ENCODE assay signal across 8 cellular contexts in the genomic region with DNA sequence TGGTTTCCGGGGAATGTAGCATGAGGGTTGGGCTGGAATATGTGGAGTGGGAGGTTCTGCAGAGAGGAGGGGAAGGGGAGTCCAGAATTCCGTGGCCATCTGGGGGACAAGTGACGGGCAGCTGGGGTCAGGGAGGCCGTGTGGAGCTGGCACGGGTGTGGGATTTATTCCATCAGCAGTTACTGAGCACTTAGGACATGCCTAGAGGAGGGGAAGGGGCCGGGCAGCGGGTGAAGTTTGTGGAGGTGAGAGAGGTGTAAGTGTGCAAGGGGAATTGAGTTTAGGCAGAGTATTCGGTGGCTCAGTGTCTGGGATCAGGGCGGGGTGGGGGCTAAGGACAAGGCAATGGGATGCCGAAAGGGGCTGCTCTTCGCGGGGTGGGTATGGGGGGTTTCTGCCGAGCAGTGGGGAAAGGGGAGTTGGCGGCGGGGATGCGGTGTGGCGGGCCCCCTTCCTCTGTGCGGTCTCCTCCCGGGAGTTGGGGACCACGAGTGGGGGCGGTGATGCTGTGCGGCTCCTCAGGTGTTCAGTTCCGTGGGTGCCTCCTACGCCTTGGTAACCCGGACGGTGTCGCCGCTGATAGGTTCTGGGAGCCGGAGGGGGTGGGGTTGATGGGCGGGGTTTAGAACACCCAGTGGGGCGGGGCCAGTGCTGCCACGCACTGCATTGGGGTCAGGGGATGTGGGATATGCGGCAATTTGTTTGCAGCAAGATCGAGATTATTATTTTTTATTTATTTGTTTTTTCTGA. TPM values are rescaled to one million over a fixed set of nuclear protein-coding genes. Genes with fewer than 3 reads are reported as not detected.
DNase-seq lines count a peak whose midpoint lies in the region; ATAC-seq and TF ChIP-seq lines count a peak whose summit lies in the region.

No MANE protein-coding gene starts in this region.

- RAD21 ChIA-PET in HCT116 (lab: Charles Lee; ENCODE audit: low non-redundant PET in 1 of 2, low total read pairs in 2 of 2, uncharacterized antibody in 2 of 2, unreplicated experiment in 2 of 2), result no interaction called here

- no peak overlapping the region for H3K4me3 ChIP-seq in HCT116 (replicated peaks in 1 of 2; ENCODE audit: low read depth in 1 of 2, low read length in 2 of 2)
- H3K4me3 ChIP-seq in astrocyte of the spinal cord (ENCODE audit: low read depth, low read length), result peak overlapping the region; percentile 29
- no peak overlapping the region for H3K4me3 ChIP-seq in WERI-Rb-1 (ENCODE audit: low read depth, low read length)

- H3K79me2 ChIP-seq in HCT116 (ENCODE audit: insufficient read depth, low read length), result peaks cover 14% of the 10 kb centered on the region; the same call in 1 of the 2 replicates

- POLR2A ChIA-PET in HCT116 (lab: Charles Lee), result no interaction called here

- H3K27ac ChIP-seq in HCT116 (ENCODE audit: low read depth, low read length), result no peak overlapping the region
- H3K27ac ChIP-seq in WERI-Rb-1, result no peak overlapping the region

- no peak overlapping the region for H3K9ac ChIP-seq in HCT116 (ENCODE audit: low read length)

- H2AFZ ChIP-seq in HCT116 (ENCODE audit: low read depth, low read length, poor library complexity, severe bottlenecking), result no peak overlapping the region

- no TSS peak for BruUV-seq in HCT116 (replicated peaks; lab: Mats Ljungman, UMichigan)

- peaks cover 29% of the 10 kb centered on the region for H3K4me1 Mint-ChIP-seq in T-helper 17 cell

- TF ChIP-seq CTCF in HCT116 (IDR thresholded peaks at IDR 0.05 in 2 of 3, conservative IDR thresholded peaks at IDR 0.05 in 1 of 3; ENCODE audit: borderline replicate concordance in 1 of 3, insufficient read depth in 1 of 3, low read depth in 2 of 3, low read length in 2 of 3) (no peak), astrocyte of the spinal cord (IDR thresholded peaks at IDR 0.05; ENCODE audit: low read depth, low read length) (no peak), WERI-Rb-1 (IDR thresholded peaks at IDR 0.05; ENCODE audit: low read depth, low read length) (no peak)

- H3K36me3 Mint-ChIP-seq in T-helper 17 cell (ENCODE audit: low read depth), result peaks cover 3% of the 10 kb centered on the region

- H3K27me3 ChIP-seq in HCT116 (ENCODE audit: insufficient read depth, low read length) (no peaks in the 10 kb centered on the region), WERI-Rb-1 (ENCODE audit: insufficient read depth, low read depth, severe bottlenecking) (no peaks in the 10 kb centered on the region)

- no peak for TF ChIP-seq RAD21 in HCT116 (IDR thresholded peaks at IDR 0.05; ENCODE audit: low read depth)

- peak; percentile 73 for ATAC-seq in HCT116
- ATAC-seq in T-helper 17 cell, result peak; percentile 99
- no peak for ATAC-seq in GM19455 (IDR thresholded peaks at IDR 0.05; ENCODE audit: unreplicated experiment)

- in situ Hi-C loops in astrocyte of the spinal cord (cut with HindIII; ENCODE audit: low sequenced_read_pairs), result no loop called here

- H3K36me3 ChIP-seq in HCT116 (ENCODE audit: control insufficient read depth in 1 of 2, insufficient read depth in 2 of 2, low read length in 2 of 2) (no peaks in the 10 kb centered on the region; a peak in 1 of 4 replicates), WERI-Rb-1 (peaks cover 2% of the 10 kb centered on the region; the same call in 1 of the 2 replicates)

- H3K9me3 ChIP-seq in HCT116 (ENCODE audit: control insufficient read depth in 1 of 2, insufficient read depth in 1 of 2, low read depth in 1 of 2, low read length in 2 of 2) (no peaks in the 10 kb centered on the region), T-helper 17 cell (ENCODE audit: control insufficient read depth, low read length, poor library complexity, severe bottlenecking) (no peaks in the 10 kb centered on the region), WERI-Rb-1 (ENCODE audit: severe bottlenecking) (no peaks in the 10 kb centered on the region)

- H4K20me1 ChIP-seq in HCT116 (ENCODE audit: insufficient read depth), result no peaks in the 10 kb centered on the region

- no peaks in the 10 kb centered on the region for H3K9me2 ChIP-seq in HCT116 (ENCODE audit: insufficient read depth)

- no peak for TF ChIP-seq POLR2A in HCT116 (IDR thresholded peaks at IDR 0.05; ENCODE audit: borderline replicate concordance, extremely low read depth, insufficient read depth, insufficient read length)

- no peaks in the 10 kb centered on the region for H3K27me3 Mint-ChIP-seq in T-helper 17 cell

- H3K27ac Mint-ChIP-seq in T-helper 17 cell, result peak overlapping the region; percentile 94

- H3K4me1 ChIP-seq in HCT116 (ENCODE audit: control insufficient read depth in 1 of 2, insufficient read depth in 2 of 2, low read length in 2 of 2), result peaks cover 2 to 5% of the 10 kb centered on the region in 2 experiments; a peak in 3 of 4 replicates

- intact Hi-C loops in HCT116 (cut with micrococcal nuclease), result no loop called here

- CTCF ChIA-PET in HCT116 (lab: Charles Lee), result no interaction called here

- DNase-seq in HCT116 (ENCODE audit: low read depth, low spot score) (no peak), T-helper 17 cell (peak; percentile 54 to 81 (median 73)), astrocyte of the spinal cord (ENCODE audit: low read depth, low spot score) (no peak), iris pigment epithelial cell (ENCODE audit: low read depth) (peak; percentile 18), hepatic stellate cell (ENCODE audit: low spot score) (no peak), WERI-Rb-1 (no peak)
- DNase-seq in stimulated activated CD4-positive, alpha-beta T cell treated with anti-CD3 and anti-CD28 coated beads, TNF-alpha, amount 100 ng/mL, for 4 hours (ENCODE audit: low read depth in 3 of 3), result peak; percentile 41 to 72 (median 71)

- no peak overlapping the region for H3K4me2 ChIP-seq in HCT116 (ENCODE audit: low read length)

- H3K4me3 Mint-ChIP-seq in T-helper 17 cell, result peak overlapping the region; percentile 90

TF ChIP-seq in HCT116, 20 proteins besides CTCF, POLR2A, EP300 and RAD21 (continues in another document):
- TF ChIP-seq TCF7L2 (IDR thresholded peaks at IDR 0.05; ENCODE audit: borderline replicate concordance, extremely low read depth, insufficient read depth, insufficient read length) (no peak), POLR2AphosphoS5 (IDR thresholded peaks at IDR 0.05; ENCODE audit: low read depth, low read length) (no peak), SRF (IDR thresholded peaks at IDR 0.05; ENCODE audit: low read depth) (no peak), YY1 (IDR thresholded peaks at IDR 0.05; ENCODE audit: extremely low read depth, insufficient replicate concordance, low read depth, low read length) (no peak), EGR1 (IDR thresholded peaks at IDR 0.05; ENCODE audit: low read depth) (no peak), SP1 (IDR thresholded peaks at IDR 0.05; ENCODE audit: low read depth) (no peak), EZH2 (IDR thresholded peaks at IDR 0.05) (no peak)
- TF ChIP-seq, protein P1, sequence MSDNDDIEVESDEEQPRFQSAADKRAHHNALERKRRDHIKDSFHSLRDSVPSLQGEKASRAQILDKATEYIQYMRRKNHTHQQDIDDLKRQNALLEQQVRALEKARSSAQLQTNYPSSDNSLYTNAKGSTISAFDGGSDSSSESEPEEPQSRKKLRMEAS (IDR thresholded peaks at IDR 0.05), result no peak
- TF ChIP-seq, protein P2, sequence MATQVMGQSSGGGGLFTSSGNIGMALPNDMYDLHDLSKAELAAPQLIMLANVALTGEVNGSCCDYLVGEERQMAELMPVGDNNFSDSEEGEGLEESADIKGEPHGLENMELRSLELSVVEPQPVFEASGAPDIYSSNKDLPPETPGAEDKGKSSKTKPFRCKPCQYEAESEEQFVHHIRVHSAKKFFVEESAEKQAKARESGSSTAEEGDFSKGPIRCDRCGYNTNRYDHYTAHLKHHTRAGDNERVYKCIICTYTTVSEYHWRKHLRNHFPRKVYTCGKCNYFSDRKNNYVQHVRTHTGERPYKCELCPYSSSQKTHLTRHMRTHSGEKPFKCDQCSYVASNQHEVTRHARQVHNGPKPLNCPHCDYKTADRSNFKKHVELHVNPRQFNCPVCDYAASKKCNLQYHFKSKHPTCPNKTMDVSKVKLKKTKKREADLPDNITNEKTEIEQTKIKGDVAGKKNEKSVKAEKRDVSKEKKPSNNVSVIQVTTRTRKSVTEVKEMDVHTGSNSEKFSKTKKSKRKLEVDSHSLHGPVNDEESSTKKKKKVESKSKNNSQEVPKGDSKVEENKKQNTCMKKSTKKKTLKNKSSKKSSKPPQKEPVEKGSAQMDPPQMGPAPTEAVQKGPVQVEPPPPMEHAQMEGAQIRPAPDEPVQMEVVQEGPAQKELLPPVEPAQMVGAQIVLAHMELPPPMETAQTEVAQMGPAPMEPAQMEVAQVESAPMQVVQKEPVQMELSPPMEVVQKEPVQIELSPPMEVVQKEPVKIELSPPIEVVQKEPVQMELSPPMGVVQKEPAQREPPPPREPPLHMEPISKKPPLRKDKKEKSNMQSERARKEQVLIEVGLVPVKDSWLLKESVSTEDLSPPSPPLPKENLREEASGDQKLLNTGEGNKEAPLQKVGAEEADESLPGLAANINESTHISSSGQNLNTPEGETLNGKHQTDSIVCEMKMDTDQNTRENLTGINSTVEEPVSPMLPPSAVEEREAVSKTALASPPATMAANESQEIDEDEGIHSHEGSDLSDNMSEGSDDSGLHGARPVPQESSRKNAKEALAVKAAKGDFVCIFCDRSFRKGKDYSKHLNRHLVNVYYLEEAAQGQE (IDR thresholded peaks at IDR 0.05; ENCODE audit: low read depth), result no peak
- TF ChIP-seq, protein P3, sequence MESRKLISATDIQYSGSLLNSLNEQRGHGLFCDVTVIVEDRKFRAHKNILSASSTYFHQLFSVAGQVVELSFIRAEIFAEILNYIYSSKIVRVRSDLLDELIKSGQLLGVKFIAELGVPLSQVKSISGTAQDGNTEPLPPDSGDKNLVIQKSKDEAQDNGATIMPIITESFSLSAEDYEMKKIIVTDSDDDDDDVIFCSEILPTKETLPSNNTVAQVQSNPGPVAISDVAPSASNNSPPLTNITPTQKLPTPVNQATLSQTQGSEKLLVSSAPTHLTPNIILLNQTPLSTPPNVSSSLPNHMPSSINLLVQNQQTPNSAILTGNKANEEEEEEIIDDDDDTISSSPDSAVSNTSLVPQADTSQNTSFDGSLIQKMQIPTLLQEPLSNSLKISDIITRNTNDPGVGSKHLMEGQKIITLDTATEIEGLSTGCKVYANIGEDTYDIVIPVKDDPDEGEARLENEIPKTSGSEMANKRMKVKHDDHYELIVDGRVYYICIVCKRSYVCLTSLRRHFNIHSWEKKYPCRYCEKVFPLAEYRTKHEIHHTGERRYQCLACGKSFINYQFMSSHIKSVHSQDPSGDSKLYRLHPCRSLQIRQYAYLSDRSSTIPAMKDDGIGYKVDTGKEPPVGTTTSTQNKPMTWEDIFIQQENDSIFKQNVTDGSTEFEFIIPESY (IDR thresholded peaks at IDR 0.05; ENCODE audit: extremely low read depth, insufficient replicate concordance, low read length), result no peak

RNA-seq across cellular contexts. Expression of a gene that starts 5.4 kb away (rescaled TPM):
- total RNA-seq in HCT116 (2021; ENCODE audit: unreplicated experiment) (12.2 TPM), T-helper 17 cell (10 to 100 TPM; 13.5 to 15.6 TPM)
- polyA plus RNA-seq in HCT116 (2012), result 4.1 and 5.6 TPM in 2 replicates

RNA-seq across cellular contexts. Expression of a gene that starts 22.2 kb away (rescaled TPM):
- not detected for total RNA-seq in HCT116 (2021; ENCODE audit: unreplicated experiment)
- not detected in 2 replicates for polyA plus RNA-seq in HCT116 (2012)
- not detected for total RNA-seq in T-helper 17 cell

RNA-seq across cellular contexts. Expression of a gene that starts 27.0 kb away (rescaled TPM):
- total RNA-seq in HCT116 (2021; ENCODE audit: unreplicated experiment) (2.5 TPM), T-helper 17 cell (not detected)
- 1.2 and 1.5 TPM in 2 replicates for polyA plus RNA-seq in HCT116 (2012)

RNA-seq across cellular contexts. Expression of a gene that starts 40.1 kb away (rescaled TPM):
- total RNA-seq in HCT116 (2021; ENCODE audit: unreplicated experiment) (not detected), T-helper 17 cell (not detected)
- polyA plus RNA-seq in HCT116 (2012), result not detected in 2 replicates

Comparison
In these comparisons a context has a peak if more than half of its experiments do, and no peak if none do; other contexts are left out.
1. DNase-seq: peak in T-helper 17 cell (3 of 3), iris pigment epithelial cell (single experiment) and stimulated activated CD4-positive, alpha-beta T cell treated with anti-CD3 and anti-CD28 coated beads, TNF-alpha, amount 100 ng/mL, for 4 hours (3 of 3); none in HCT116 (single experiment), astrocyte of the spinal cord (single experiment), hepatic stellate cell (single experiment) and WERI-Rb-1 (single experiment).